28 cellular contexts compared by ENCODE assay signal in genomic region chr13:99922631-99923404, GRCh38. TPM values are rescaled to one million over a fixed set of nuclear protein-coding genes. Genes with fewer than 3 reads are reported as not detected.
DNase-seq lines count a peak whose midpoint lies in the region; ATAC-seq and TF ChIP-seq lines count a peak whose summit lies in the region.
"Had no signal": no experiment of that assay in that cellular context is flagged by ENCODE, and none has a peak within 500 bp of the region (broad histone marks: within the 10 kb centered on the region; RNA-seq: fewer than 3 reads in every experiment).

No MANE protein-coding gene starts in this region.

- H3K4me1 ChIP-seq in RWPE2 (ENCODE audit: insufficient read depth, poor library complexity, severe bottlenecking), result no peaks in the 10 kb centered on the region
- H3K4me1 ChIP-seq in mucosa of descending colon (ENCODE audit: low read depth), result no peaks in the 10 kb centered on the region
- no peaks in the 10 kb centered on the region for H3K4me1 ChIP-seq in Karpas-422 (ENCODE audit: low read length)
- H3K4me1 ChIP-seq: Caco-2 had no signal

- H3K4me1 Mint-ChIP-seq in Calu3 (ENCODE audit: low read depth, unreplicated experiment), result no peaks in the 10 kb centered on the region
- H3K4me1 Mint-ChIP-seq: activated CD4-positive, alpha-beta T cell treated with anti-CD3 and anti-CD28 coated beads for 36 hours; activated naive CD8-positive, alpha-beta T cell treated with anti-CD3 and anti-CD28 coated beads, Interleukin-2, amount 50 U/mL, for 24 hours; immature natural killer cell; stimulated activated naive B cell treated with anti-CD40 and anti-IgM and Interleukin-4, amounts not matched to agents 10 μg/mL and 1 μg/mL and 100 μg/mL, for 72 hours had no signal

- H3K36me3 ChIP-seq in RWPE2 (ENCODE audit: low read depth), result no peaks in the 10 kb centered on the region
- H3K36me3 ChIP-seq in mucosa of descending colon (ENCODE audit: low read depth), result no peaks in the 10 kb centered on the region
- no peaks in the 10 kb centered on the region for H3K36me3 ChIP-seq in Karpas-422 (ENCODE audit: insufficient read depth, low read length)

- H3K27me3 ChIP-seq in RWPE2 (ENCODE audit: insufficient read depth, poor library complexity, severe bottlenecking) (peaks cover 7% of the 10 kb centered on the region), Karpas-422 (ENCODE audit: low read length) (no peaks in the 10 kb centered on the region)

- H3K9me2 ChIP-seq in Karpas-422 (replicated peaks; ENCODE audit: insufficient read depth, low read length), result no peaks in the 10 kb centered on the region
- H3K9me2 ChIP-seq: SK-N-SH had no signal

- H3K79me2 ChIP-seq in Karpas-422 (ENCODE audit: low read length), result no peaks in the 10 kb centered on the region

- H2AFZ ChIP-seq in Karpas-422 (ENCODE audit: low read length), result no peak overlapping the region

- H4K20me1 ChIP-seq in Karpas-422 (ENCODE audit: insufficient read depth, low read depth, low read length), result no peaks in the 10 kb centered on the region

- no peaks in the 10 kb centered on the region for H3K9me3 Mint-ChIP-seq in Calu3 (ENCODE audit: low read depth, unreplicated experiment)
- H3K9me3 Mint-ChIP-seq: activated naive CD8-positive, alpha-beta T cell treated with anti-CD3 and anti-CD28 coated beads, Interleukin-2, amount 50 U/mL, for 24 hours; HFFc6; immature natural killer cell had no signal

- ATAC-seq in RWPE2 (ENCODE audit: low read depth) (peak; percentile 58), mucosa of descending colon (peak; percentile 97), GM21447 (IDR thresholded peaks at IDR 0.05; ENCODE audit: unreplicated experiment) (no peak)
- ATAC-seq: activated CD4-positive, alpha-beta T cell treated with anti-CD3 and anti-CD28 coated beads for 36 hours; activated naive CD8-positive, alpha-beta T cell treated with anti-CD3 and anti-CD28 coated beads, Interleukin-2, amount 50 U/mL, for 24 hours; left lobe of liver; stimulated activated naive B cell treated with anti-CD40 and anti-IgM and Interleukin-4, amounts not matched to agents 10 μg/mL and 1 μg/mL and 100 μg/mL, for 72 hours had no signal

- no peak overlapping the region for H3K9ac ChIP-seq in Karpas-422 (ENCODE audit: low read length)
- H3K9ac ChIP-seq: SK-N-SH had no signal

- TF ChIP-seq CTCF in Calu3 (IDR thresholded peaks at IDR 0.05; ENCODE audit: unreplicated experiment), result no peak
- TF ChIP-seq CTCF in RWPE2 (IDR thresholded peaks at IDR 0.05; ENCODE audit: poor library complexity, severe bottlenecking), result no peak
- no peak for TF ChIP-seq CTCF in mucosa of descending colon (IDR thresholded peaks at IDR 0.05)

- H3K4me2 ChIP-seq in Karpas-422 (ENCODE audit: low read depth, low read length, poor library complexity, severe bottlenecking), result no peak overlapping the region
- H3K4me2 ChIP-seq: SK-N-SH had no signal

- intact Hi-C loops in Calu3 (cut with micrococcal nuclease; ENCODE audit: unreplicated experiment) (no loop called here), mucosa of descending colon (cut with DNase I, micrococcal nuclease) (loop anchor here in 1 of 2 donors (2.0 kb wide), 1 partner anchor 74 kb away; no protein-coding TSS in a partner anchor), cardiac septum (cut with DNase I) (no loop called here)

- no peak overlapping the region for H3K27ac ChIP-seq in RWPE2 (ENCODE audit: poor library complexity, severe bottlenecking)
- H3K27ac ChIP-seq in Karpas-422 (ENCODE audit: low read length), result no peak overlapping the region

- no peak overlapping the region for H3K27ac Mint-ChIP-seq in Calu3 (ENCODE audit: unreplicated experiment)
- H3K27ac Mint-ChIP-seq: activated CD4-positive, alpha-beta T cell treated with anti-CD3 and anti-CD28 coated beads for 36 hours; activated naive CD8-positive, alpha-beta T cell treated with anti-CD3 and anti-CD28 coated beads, Interleukin-2, amount 50 U/mL, for 24 hours; HFFc6; IgD-negative memory B cell; immature natural killer cell; stimulated activated naive B cell treated with anti-CD40 and anti-IgM and Interleukin-4, amounts not matched to agents 10 μg/mL and 1 μg/mL and 100 μg/mL, for 72 hours had no signal

- BruUV-seq in Calu3 (replicated peaks; lab: Mats Ljungman, UMichigan), result no TSS peak

- DNase-seq in Calu3, result peak; percentile 10
- DNase-seq in NCI-H1105 (lab: John Stamatoyannopoulos, UW), result peak; percentile 20
- no peak for DNase-seq in RWPE2 (ENCODE audit: low spot score)
- DNase-seq in mucosa of descending colon, result peak; percentile 87 to 92 (median 89)
- DNase-seq in cardiac septum (ENCODE audit: low spot score), result no peak
- no peak for DNase-seq in RKO (ENCODE audit: low spot score)
- DNase-seq in Karpas-422, result no peak
- DNase-seq: ACHN; activated CD4-positive, alpha-beta T cell treated with anti-CD3 and anti-CD28 coated beads for 36 hours; activated gamma-delta T cell treated with Interleukin-2 at 50 U/mL for 16 hours; activated naive CD8-positive, alpha-beta T cell treated with anti-CD3 and anti-CD28 coated beads, Interleukin-2, amount 50 U/mL, for 24 hours; activated T-cell treated with anti-CD3 and anti-CD28 coated beads, Interleukin-2, amount 50 U/mL, for 1 hour; Caco-2; effector CD4-positive, alpha-beta T cell; HFFc6; immature natural killer cell; mesenchymal stem cell; NCI-H1436 treated with DMSO at 0.1 percent for 48 hours; occipital lobe; retina; RPMI8226; SK-N-SH; stimulated activated naive B cell treated with anti-CD40 and anti-IgM and Interleukin-4, amounts not matched to agents 10 μg/mL and 1 μg/mL and 100 μg/mL, for 72 hours; T-helper 2 cell had no signal

- no peaks in the 10 kb centered on the region for H3K36me3 Mint-ChIP-seq in Calu3 (ENCODE audit: insufficient read depth, unreplicated experiment)
- H3K36me3 Mint-ChIP-seq: IgD-negative memory B cell; stimulated activated naive B cell treated with anti-CD40 and anti-IgM and Interleukin-4, amounts not matched to agents 10 μg/mL and 1 μg/mL and 100 μg/mL, for 72 hours had no signal

- H3K4me3 Mint-ChIP-seq in Calu3 (ENCODE audit: low read depth, unreplicated experiment), result no peak overlapping the region
- H3K4me3 Mint-ChIP-seq: activated CD4-positive, alpha-beta T cell treated with anti-CD3 and anti-CD28 coated beads for 36 hours; activated naive CD8-positive, alpha-beta T cell treated with anti-CD3 and anti-CD28 coated beads, Interleukin-2, amount 50 U/mL, for 24 hours; HFFc6; immature natural killer cell; stimulated activated naive B cell treated with anti-CD40 and anti-IgM and Interleukin-4, amounts not matched to agents 10 μg/mL and 1 μg/mL and 100 μg/mL, for 72 hours had no signal

- CTCF ChIA-PET in Calu3 (lab: Charles Lee), result no interaction called here

- H3K9me3 ChIP-seq in RWPE2 (ENCODE audit: severe bottlenecking) (no peaks in the 10 kb centered on the region), mucosa of descending colon (no peaks in the 10 kb centered on the region), Karpas-422 (ENCODE audit: low read length) (no peaks in the 10 kb centered on the region)
- H3K9me3 ChIP-seq: Caco-2, SK-N-SH had no signal

- no peaks in the 10 kb centered on the region for H3K27me3 Mint-ChIP-seq in Calu3 (ENCODE audit: unreplicated experiment)

- no peak overlapping the region for H3K4me3 ChIP-seq in RWPE2 (ENCODE audit: severe bottlenecking)
- H3K4me3 ChIP-seq in mucosa of descending colon, result no peak overlapping the region
- H3K4me3 ChIP-seq in Karpas-422 (ENCODE audit: low read length), result no peak overlapping the region

RNA-seq across cellular contexts. Expression of gene ZIC5, which starts 48.7 kb away (rescaled TPM):
- total RNA-seq in Calu3 (2022), result 0.57 and 0.71 TPM in 2 replicates
- total RNA-seq in mucosa of descending colon, result not detected
- total RNA-seq in cardiac septum, result 0.05 TPM
- total RNA-seq in Karpas-422 (2014; rRNA removed; shearing (Covaris generic); ENCODE audit: low replicate concordance), result not detected in 2 replicates
- total RNA-seq: activated CD4-positive, alpha-beta T cell treated with anti-CD3 and anti-CD28 coated beads for 36 hours; HFFc6; left lobe of liver; myocyte had no signal

RNA-seq across cellular contexts. Expression of gene ZIC2, which starts 58.8 kb away (rescaled TPM):
- total RNA-seq in Calu3 (2022) (3.5 and 3.6 TPM in 2 replicates), mucosa of descending colon (under 1 TPM in 2 of 3 donors, not detected in 1; 0.09 to 0.31 TPM), cardiac septum (not detected)
- not detected in 2 replicates for total RNA-seq in Karpas-422 (2014; rRNA removed; shearing (Covaris generic); ENCODE audit: low replicate concordance)
- total RNA-seq: activated CD4-positive, alpha-beta T cell treated with anti-CD3 and anti-CD28 coated beads for 36 hours; myocyte had no signal

Comparison
In these comparisons a context has a peak if more than half of its experiments do, and no peak if none do; other contexts are left out.
1. DNase-seq: peak in Calu3 (single experiment), NCI-H1105 (single experiment) and mucosa of descending colon (3 of 3); none in RWPE2 (single experiment), cardiac septum (single experiment), RKO (single experiment) and Karpas-422 (single experiment).